In genomic region chr5:149144637-149145036, GRCh38 we compare ENCODE assay signal across 17 cellular contexts. TPM values are rescaled to one million over a fixed set of nuclear protein-coding genes. Genes with fewer than 3 reads are reported as not detected.
DNase-seq lines count a peak whose midpoint lies in the region; ATAC-seq and TF ChIP-seq lines count a peak whose summit lies in the region.
"Had no signal": no experiment of that assay in that cellular context is flagged by ENCODE, and none has a peak within 500 bp of the region (broad histone marks: within the 10 kb centered on the region; RNA-seq: fewer than 3 reads in every experiment).

No MANE protein-coding gene starts in this region.

- no peak overlapping the region for H3K9ac ChIP-seq in SK-N-SH
- peak overlapping the region in 1 of 3 donors; percentile 1 for H3K9ac ChIP-seq in skeletal muscle tissue (ENCODE audit: low read depth in 1 of 3, low read length in 3 of 3)

- H3K4me3 ChIP-seq in SK-N-SH (ENCODE audit: low read depth in 2 of 2, low read length in 1 of 2) (no peak overlapping the region), WI38 (ENCODE audit: low read depth, low read length) (peak overlapping the region; percentile 89), skeletal muscle tissue (ENCODE audit: low read length in 3 of 3) (peak overlapping the region in 1 of 3 donors; percentile 26)
- H3K4me3 ChIP-seq: K562, smooth muscle cell had no signal

- TF ChIP-seq CTCF in SK-N-SH (IDR thresholded peaks at IDR 0.05), result no peak
- TF ChIP-seq CTCF in WI38 (IDR thresholded peaks at IDR 0.05; ENCODE audit: low read depth, low read length), result no peak

- peaks cover 2 to 13% of the 10 kb centered on the region in 2 experiments; a peak in 3 of 4 replicates for H3K4me1 ChIP-seq in SK-N-SH (ENCODE audit: control insufficient read depth in 1 of 2, insufficient read depth in 2 of 2, low read depth in 1 of 2, low read length in 1 of 2)
- peaks cover 23 to 36% (median 29%) of the 10 kb centered on the region in 3 donors for H3K4me1 ChIP-seq in skeletal muscle tissue (ENCODE audit: control insufficient read depth in 3 of 3, insufficient read depth in 3 of 3, low read length in 3 of 3)

- H3K4me2 ChIP-seq in SK-N-SH, result peak overlapping the region; percentile 87

- CTCF ChIA-PET in SK-N-SH (lab: Yijun Ruan, JAX), result interaction anchor here (0.8 kb wide), 1 partner anchor 124 kb away, joined by 3 read pairs; no protein-coding TSS in a partner anchor

- WGBS in SK-N-SH (ENCODE audit: low lambda C conversion rate), result 22% methylated on average over 1 of the region's 1 CpG

- H3K9me3 ChIP-seq in SK-N-SH, result peaks cover 3% of the 10 kb centered on the region; the same call in 1 of the 2 replicates
- no peaks in the 10 kb centered on the region for H3K9me3 ChIP-seq in skeletal muscle tissue (ENCODE audit: control insufficient read depth in 3 of 3, low read length in 3 of 3)

- no peak for DNase-seq in SK-N-SH
- no peak for DNase-seq in left lobe of liver (ENCODE audit: low spot score)
- no peak for DNase-seq in NCI-H748 treated with DMSO at 0.1 percent for 48 hours (lab: John Stamatoyannopoulos, UW)
- DNase-seq in stimulated activated naive CD8-positive, alpha-beta T cell treated with anti-CD3 and anti-CD28 coated beads, Interleukin-15, Interleukin-2, amounts not matched to agents 100 U/mL and 50 U/mL, for 24 hours, result no peak
- DNase-seq: activated CD4-positive, alpha-beta memory T cell treated with anti-CD3 and anti-CD28 coated beads for 36 hours; activated T-cell treated with anti-CD3 and anti-CD28 coated beads, Interleukin-2, amount 50 U/mL, for 48 hours; DMS 273 treated with DMSO at 0.1 percent for 48 hours; GOT3; NCI-H2081; NCI-H524 treated with DMSO at 0.1 percent for 48 hours had no signal

- H3K79me2 ChIP-seq in SK-N-SH (ENCODE audit: insufficient read depth), result peaks cover 30% of the 10 kb centered on the region

- H3K36me3 ChIP-seq in SK-N-SH (replicated peaks in 1 of 2; ENCODE audit: control insufficient read depth in 1 of 2, insufficient read depth in 2 of 2, low read length in 1 of 2) (peaks cover 0 to 4% of the 10 kb centered on the region in 2 experiments), skeletal muscle tissue (ENCODE audit: control insufficient read depth in 3 of 3, insufficient read depth in 3 of 3, low read length in 3 of 3) (no peaks in the 10 kb centered on the region)

- H3F3A ChIP-seq in SK-N-SH (replicated peaks; ENCODE audit: insufficient read depth), result peaks cover 11% of the 10 kb centered on the region

- ATAC-seq in SK-N-SH treated with all-trans-retinoic acid at 6 μM for 48 hours (no peak), left lobe of liver (peak; percentile 38), HG02840 (IDR thresholded peaks at IDR 0.05; ENCODE audit: low FRiP score, unreplicated experiment) (no peak)
- ATAC-seq in stimulated activated naive CD8-positive, alpha-beta T cell treated with anti-CD3 and anti-CD28 coated beads, Interleukin-15, Interleukin-2, amounts not matched to agents 100 U/mL and 50 U/mL, for 24 hours, result no peak
- ATAC-seq: K562 had no signal

- TF ChIP-seq RAD21 in SK-N-SH (IDR thresholded peaks at IDR 0.05; ENCODE audit: low read length), result no peak

- no peak overlapping the region for H2AFZ ChIP-seq in SK-N-SH (ENCODE audit: low read depth)

- H3K27me3 ChIP-seq in SK-N-SH (ENCODE audit: insufficient read depth) (no peaks in the 10 kb centered on the region), skeletal muscle tissue (ENCODE audit: control insufficient read depth in 3 of 3, insufficient read depth in 3 of 3, low read length in 3 of 3) (no peaks in the 10 kb centered on the region)

- H4K20me1 ChIP-seq in SK-N-SH (ENCODE audit: insufficient read depth), result no peaks in the 10 kb centered on the region

- no peak for TF ChIP-seq EP300 in SK-N-SH (IDR thresholded peaks at IDR 0.05; ENCODE audit: borderline replicate concordance in 1 of 2, low read depth in 1 of 2, low read length in 1 of 2)

- peak overlapping the region in 1 of 2 experiments; percentile 64; a peak in 1 of 4 replicates for H3K27ac ChIP-seq in SK-N-SH (ENCODE audit: low read depth in 2 of 2, low read length in 1 of 2)
- H3K27ac ChIP-seq in skeletal muscle tissue (ENCODE audit: low read depth, low read length), result peak overlapping the region; percentile 52
- H3K27ac ChIP-seq: 22Rv1 had no signal

- POLR2A ChIA-PET in SK-N-SH (lab: Yijun Ruan, JAX), result no interaction called here

- H3K9me2 ChIP-seq in SK-N-SH, result no peaks in the 10 kb centered on the region

TF ChIP-seq in SK-N-SH, 30 proteins besides CTCF, POLR2A, EP300 and RAD21:
- TF ChIP-seq SIN3A (IDR thresholded peaks at IDR 0.05; ENCODE audit: borderline replicate concordance, low read depth, low read length) (no peak), FOXJ3 (CRISPR knock-in tag; IDR thresholded peaks at IDR 0.05) (no peak), YY1 (IDR thresholded peaks at IDR 0.05; ENCODE audit: low read depth) (no peak), RXRA (IDR thresholded peaks at IDR 0.05; ENCODE audit: borderline replicate concordance, low read depth) (no peak), JUND (IDR thresholded peaks at IDR 0.05) (no peak), RFX5 (IDR thresholded peaks at IDR 0.05; ENCODE audit: low read length) (no peak), MEF2A (IDR thresholded peaks at IDR 0.05; ENCODE audit: borderline replicate concordance, low read depth) (no peak)
- TF ChIP-seq, protein P1, sequence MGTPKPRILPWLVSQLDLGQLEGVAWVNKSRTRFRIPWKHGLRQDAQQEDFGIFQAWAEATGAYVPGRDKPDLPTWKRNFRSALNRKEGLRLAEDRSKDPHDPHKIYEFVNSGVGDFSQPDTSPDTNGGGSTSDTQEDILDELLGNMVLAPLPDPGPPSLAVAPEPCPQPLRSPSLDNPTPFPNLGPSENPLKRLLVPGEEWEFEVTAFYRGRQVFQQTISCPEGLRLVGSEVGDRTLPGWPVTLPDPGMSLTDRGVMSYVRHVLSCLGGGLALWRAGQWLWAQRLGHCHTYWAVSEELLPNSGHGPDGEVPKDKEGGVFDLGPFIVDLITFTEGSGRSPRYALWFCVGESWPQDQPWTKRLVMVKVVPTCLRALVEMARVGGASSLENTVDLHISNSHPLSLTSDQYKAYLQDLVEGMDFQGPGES (IDR thresholded peaks at IDR 0.05; ENCODE audit: low read depth, low read length), result no peak
- TF ChIP-seq, protein P2, sequence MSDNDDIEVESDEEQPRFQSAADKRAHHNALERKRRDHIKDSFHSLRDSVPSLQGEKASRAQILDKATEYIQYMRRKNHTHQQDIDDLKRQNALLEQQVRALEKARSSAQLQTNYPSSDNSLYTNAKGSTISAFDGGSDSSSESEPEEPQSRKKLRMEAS (IDR thresholded peaks at IDR 0.05; ENCODE audit: low read depth), result no peak
TF ChIP-seq in SK-N-SH: peak in this region for 0.

TF ChIP-seq in SK-N-SH treated with all-trans-retinoic acid at 6 μM for 48 hours, 23 proteins besides CTCF, POLR2A, EP300 and RAD21 (continues in another document):
- no peak for TF ChIP-seq ZNF8 (CRISPR knock-in tag; IDR thresholded peaks at IDR 0.05)
- TF ChIP-seq RARB (CRISPR knock-in tag; IDR thresholded peaks at IDR 0.05), result no peak
- no peak for TF ChIP-seq ESRRG (CRISPR knock-in tag; IDR thresholded peaks at IDR 0.05)
- no peak for TF ChIP-seq TOX (CRISPR knock-in tag; IDR thresholded peaks at IDR 0.05; ENCODE audit: borderline replicate concordance)
- no peak for TF ChIP-seq TCF4 (CRISPR knock-in tag; IDR thresholded peaks at IDR 0.05; ENCODE audit: borderline replicate concordance)
- TF ChIP-seq SNAI2 (CRISPR knock-in tag; IDR thresholded peaks at IDR 0.05), result no peak
- TF ChIP-seq, protein P3, sequence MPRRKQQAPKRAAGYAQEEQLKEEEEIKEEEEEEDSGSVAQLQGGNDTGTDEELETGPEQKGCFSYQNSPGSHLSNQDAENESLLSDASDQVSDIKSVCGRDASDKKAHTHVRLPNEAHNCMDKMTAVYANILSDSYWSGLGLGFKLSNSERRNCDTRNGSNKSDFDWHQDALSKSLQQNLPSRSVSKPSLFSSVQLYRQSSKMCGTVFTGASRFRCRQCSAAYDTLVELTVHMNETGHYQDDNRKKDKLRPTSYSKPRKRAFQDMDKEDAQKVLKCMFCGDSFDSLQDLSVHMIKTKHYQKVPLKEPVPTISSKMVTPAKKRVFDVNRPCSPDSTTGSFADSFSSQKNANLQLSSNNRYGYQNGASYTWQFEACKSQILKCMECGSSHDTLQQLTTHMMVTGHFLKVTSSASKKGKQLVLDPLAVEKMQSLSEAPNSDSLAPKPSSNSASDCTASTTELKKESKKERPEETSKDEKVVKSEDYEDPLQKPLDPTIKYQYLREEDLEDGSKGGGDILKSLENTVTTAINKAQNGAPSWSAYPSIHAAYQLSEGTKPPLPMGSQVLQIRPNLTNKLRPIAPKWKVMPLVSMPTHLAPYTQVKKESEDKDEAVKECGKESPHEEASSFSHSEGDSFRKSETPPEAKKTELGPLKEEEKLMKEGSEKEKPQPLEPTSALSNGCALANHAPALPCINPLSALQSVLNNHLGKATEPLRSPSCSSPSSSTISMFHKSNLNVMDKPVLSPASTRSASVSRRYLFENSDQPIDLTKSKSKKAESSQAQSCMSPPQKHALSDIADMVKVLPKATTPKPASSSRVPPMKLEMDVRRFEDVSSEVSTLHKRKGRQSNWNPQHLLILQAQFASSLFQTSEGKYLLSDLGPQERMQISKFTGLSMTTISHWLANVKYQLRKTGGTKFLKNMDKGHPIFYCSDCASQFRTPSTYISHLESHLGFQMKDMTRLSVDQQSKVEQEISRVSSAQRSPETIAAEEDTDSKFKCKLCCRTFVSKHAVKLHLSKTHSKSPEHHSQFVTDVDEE (CRISPR knock-in tag; IDR thresholded peaks at IDR 0.05), result no peak
- no peak for TF ChIP-seq ISL1 (CRISPR knock-in tag; IDR thresholded peaks at IDR 0.05)
- TF ChIP-seq, protein P4, sequence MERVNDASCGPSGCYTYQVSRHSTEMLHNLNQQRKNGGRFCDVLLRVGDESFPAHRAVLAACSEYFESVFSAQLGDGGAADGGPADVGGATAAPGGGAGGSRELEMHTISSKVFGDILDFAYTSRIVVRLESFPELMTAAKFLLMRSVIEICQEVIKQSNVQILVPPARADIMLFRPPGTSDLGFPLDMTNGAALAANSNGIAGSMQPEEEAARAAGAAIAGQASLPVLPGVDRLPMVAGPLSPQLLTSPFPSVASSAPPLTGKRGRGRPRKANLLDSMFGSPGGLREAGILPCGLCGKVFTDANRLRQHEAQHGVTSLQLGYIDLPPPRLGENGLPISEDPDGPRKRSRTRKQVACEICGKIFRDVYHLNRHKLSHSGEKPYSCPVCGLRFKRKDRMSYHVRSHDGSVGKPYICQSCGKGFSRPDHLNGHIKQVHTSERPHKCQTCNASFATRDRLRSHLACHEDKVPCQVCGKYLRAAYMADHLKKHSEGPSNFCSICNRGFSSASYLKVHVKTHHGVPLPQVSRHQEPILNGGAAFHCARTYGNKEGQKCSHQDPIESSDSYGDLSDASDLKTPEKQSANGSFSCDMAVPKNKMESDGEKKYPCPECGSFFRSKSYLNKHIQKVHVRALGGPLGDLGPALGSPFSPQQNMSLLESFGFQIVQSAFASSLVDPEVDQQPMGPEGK (CRISPR knock-in tag; IDR thresholded peaks at IDR 0.05; ENCODE audit: borderline replicate concordance), result no peak
- TF ChIP-seq OSR1 (CRISPR knock-in tag; IDR thresholded peaks at IDR 0.05), result no peak
- TF ChIP-seq ZFP3 (CRISPR knock-in tag; IDR thresholded peaks at IDR 0.05), result no peak

RNA-seq across cellular contexts. Expression of gene ABLIM3, which starts 3.3 kb away (rescaled TPM):
- 5.2 and 5.9 TPM in 2 replicates for polyA plus RNA-seq in SK-N-SH (2012; rRNA removed)
- polyA plus RNA-seq in SK-N-SH (2012; cell fraction: cytosol; rRNA removed), result 3.8 and 4.6 TPM in 2 replicates
- polyA plus RNA-seq in SK-N-SH (2012; cell fraction: nucleus; rRNA removed), result 13.9 and 14.0 TPM in 2 replicates
- total RNA-seq in left lobe of liver, result 87.7 TPM
- 15.1 TPM for total RNA-seq in skeletal muscle tissue
